Comparison of ENCODE assay signal across 22 cellular contexts in genomic region chr2:12490641-12491040, GRCh38.
DNase-seq lines count a peak whose midpoint lies in the region; ATAC-seq and TF ChIP-seq lines count a peak whose summit lies in the region.
"Had no signal": no experiment of that assay in that cellular context is flagged by ENCODE, and none has a peak within 500 bp of the region (broad histone marks: within the 10 kb centered on the region; RNA-seq: fewer than 3 reads in every experiment).

No MANE protein-coding gene starts in this region.

- no peak overlapping the region for H3K27ac ChIP-seq in CD4-positive, alpha-beta T cell (ENCODE audit: low read depth, low read length)
- no peak overlapping the region for H3K27ac ChIP-seq in naive thymus-derived CD4-positive, alpha-beta T cell (ENCODE audit: low read depth, low read length)
- no peak overlapping the region for H3K27ac ChIP-seq in esophagus squamous epithelium
- H3K27ac ChIP-seq: HL-60, SJCRH30 had no signal

- CTCF ChIA-PET in CD4-positive, alpha-beta T cell (lab: Charles Lee): interaction anchor here (1.1 kb wide), 1 partner anchor 8 kb away, joined by 3 read pairs; no protein-coding TSS in a partner anchor
- CTCF ChIA-PET in naive thymus-derived CD4-positive, alpha-beta T cell (lab: Charles Lee): interaction anchor here (1.4 to 1.6 kb wide), 2 partner anchors 11 to 226 kb away, joined by 5 read pairs; partner anchors contain the start of gene TRIB2

- no peaks in the 10 kb centered on the region for H3K27me3 Mint-ChIP-seq in CD4-positive, alpha-beta T cell
- no peaks in the 10 kb centered on the region for H3K27me3 Mint-ChIP-seq in activated T-helper 1 cell treated with anti-CD3 and anti-CD28 coated beads, Interleukin-12 subunit alpha, Interleukin-12 subunit beta, Interleukin-2, Interleukin-4 antibody, amounts not matched to agents 30 ng/mL and 10 ng/mL and 1 ng/mL, durations not matched to agents 14 hours and 24 hours and 36 hours (ENCODE audit: insufficient read depth)
- no peaks in the 10 kb centered on the region for H3K27me3 Mint-ChIP-seq in naive thymus-derived CD4-positive, alpha-beta T cell
- no peaks in the 10 kb centered on the region for H3K27me3 Mint-ChIP-seq in activated T-helper 17 cell treated with anti-CD3 and anti-CD28 coated beads, Interleukin-2, amount 50 U/mL, for 72 hours

- H3K36me3 ChIP-seq in naive thymus-derived CD4-positive, alpha-beta T cell (ENCODE audit: control insufficient read depth in 2 of 3, insufficient read depth in 3 of 3, low read length in 3 of 3): no peaks in the 10 kb centered on the region
- no peaks in the 10 kb centered on the region for H3K36me3 ChIP-seq in esophagus squamous epithelium
- H3K36me3 ChIP-seq: MG63, SJCRH30 had no signal

- no peak for ATAC-seq in CD4-positive, alpha-beta T cell (ENCODE audit: poor library complexity)
- ATAC-seq in naive thymus-derived CD4-positive, alpha-beta T cell: no peak
- ATAC-seq in activated T-helper 17 cell treated with anti-CD3 and anti-CD28 coated beads, Interleukin-2, amount 50 U/mL, for 72 hours (replicated peaks): no peak
- no peak for ATAC-seq in HG03432 (IDR thresholded peaks at IDR 0.05; ENCODE audit: unreplicated experiment)
- ATAC-seq: Panc1 had no signal

- POLR2A ChIA-PET in CD4-positive, alpha-beta T cell (lab: Charles Lee): interaction anchor here (1.0 kb wide), 1 partner anchor 226 kb away, joined by 3 read pairs; the partner anchor contains the start of gene TRIB2
- POLR2A ChIA-PET in naive thymus-derived CD4-positive, alpha-beta T cell (lab: Charles Lee): interaction anchor here (1.0 to 4.0 kb wide), 4 partner anchors 8 to 149 kb away, joined by 3 to 26 read pairs (median 5); no protein-coding TSS in a partner anchor

- no peaks in the 10 kb centered on the region for H3K36me3 Mint-ChIP-seq in CD4-positive, alpha-beta T cell (ENCODE audit: low read depth)
- H3K36me3 Mint-ChIP-seq in activated T-helper 1 cell treated with anti-CD3 and anti-CD28 coated beads, Interleukin-12 subunit alpha, Interleukin-12 subunit beta, Interleukin-2, Interleukin-4 antibody, amounts not matched to agents 30 ng/mL and 10 ng/mL and 1 ng/mL, durations not matched to agents 14 hours and 24 hours and 36 hours (ENCODE audit: low read depth): peaks cover 8% of the 10 kb centered on the region
- peaks cover 0 to 29% (median 0%) of the 10 kb centered on the region in 5 donors for H3K36me3 Mint-ChIP-seq in naive thymus-derived CD4-positive, alpha-beta T cell
- H3K36me3 Mint-ChIP-seq in activated T-helper 17 cell treated with anti-CD3 and anti-CD28 coated beads, Interleukin-2, amount 50 U/mL, for 72 hours (ENCODE audit: low read depth): no peaks in the 10 kb centered on the region

- TF ChIP-seq CTCF in CD4-positive, alpha-beta T cell (IDR thresholded peaks at IDR 0.05): no peak
- TF ChIP-seq CTCF in esophagus squamous epithelium (IDR thresholded peaks at IDR 0.05): no peak

- WGBS in esophagus squamous epithelium, 2 donors: 53 to 58% methylated on average over 4 of the region's 4 CpGs

- intact Hi-C loops in CD4-positive, alpha-beta T cell (cut with DNase I, micrococcal nuclease): no loop called here
- intact Hi-C loops in activated T-helper 1 cell treated with anti-CD3 and anti-CD28 coated beads, Interleukin-12 subunit alpha, Interleukin-12 subunit beta, Interleukin-2, Interleukin-4 antibody, amounts not matched to agents 30 ng/mL and 10 ng/mL and 1 ng/mL, durations not matched to agents 14 hours and 24 hours and 36 hours (cut with micrococcal nuclease): no loop called here
- intact Hi-C loops in naive thymus-derived CD4-positive, alpha-beta T cell (cut with micrococcal nuclease): no loop called here
- intact Hi-C loops in esophagus squamous epithelium (cut with DNase I): no loop called here

- no peaks in the 10 kb centered on the region for H3K9me3 Mint-ChIP-seq in CD4-positive, alpha-beta T cell
- peaks cover 1% of the 10 kb centered on the region for H3K9me3 Mint-ChIP-seq in activated T-helper 1 cell treated with anti-CD3 and anti-CD28 coated beads, Interleukin-12 subunit alpha, Interleukin-12 subunit beta, Interleukin-2, Interleukin-4 antibody, amounts not matched to agents 30 ng/mL and 10 ng/mL and 1 ng/mL, durations not matched to agents 14 hours and 24 hours and 36 hours
- H3K9me3 Mint-ChIP-seq in naive thymus-derived CD4-positive, alpha-beta T cell: peaks cover 0 to 6% (median 0%) of the 10 kb centered on the region in 11 donors
- peaks cover 10% of the 10 kb centered on the region for H3K9me3 Mint-ChIP-seq in activated T-helper 17 cell treated with anti-CD3 and anti-CD28 coated beads, Interleukin-2, amount 50 U/mL, for 72 hours
- H3K9me3 Mint-ChIP-seq: CD14-positive monocyte had no signal

- H3K4me1 Mint-ChIP-seq in CD4-positive, alpha-beta T cell (ENCODE audit: low read depth): peaks cover 74% of the 10 kb centered on the region
- H3K4me1 Mint-ChIP-seq in activated T-helper 1 cell treated with anti-CD3 and anti-CD28 coated beads, Interleukin-12 subunit alpha, Interleukin-12 subunit beta, Interleukin-2, Interleukin-4 antibody, amounts not matched to agents 30 ng/mL and 10 ng/mL and 1 ng/mL, durations not matched to agents 14 hours and 24 hours and 36 hours (ENCODE audit: low read depth): peaks cover 68% of the 10 kb centered on the region
- H3K4me1 Mint-ChIP-seq in naive thymus-derived CD4-positive, alpha-beta T cell: peaks cover 52 to 75% (median 74%) of the 10 kb centered on the region in 7 donors
- H3K4me1 Mint-ChIP-seq in activated T-helper 17 cell treated with anti-CD3 and anti-CD28 coated beads, Interleukin-2, amount 50 U/mL, for 72 hours: peaks cover 52% of the 10 kb centered on the region

- H3K27ac Mint-ChIP-seq in CD4-positive, alpha-beta T cell: peak overlapping the region; percentile 63
- H3K27ac Mint-ChIP-seq in activated T-helper 1 cell treated with anti-CD3 and anti-CD28 coated beads, Interleukin-12 subunit alpha, Interleukin-12 subunit beta, Interleukin-2, Interleukin-4 antibody, amounts not matched to agents 30 ng/mL and 10 ng/mL and 1 ng/mL, durations not matched to agents 14 hours and 24 hours and 36 hours: peak overlapping the region; percentile 49
- H3K27ac Mint-ChIP-seq in naive thymus-derived CD4-positive, alpha-beta T cell: peak overlapping the region in 8 of 9 donors; percentile 3 to 86 (median 58)
- H3K27ac Mint-ChIP-seq in activated T-helper 17 cell treated with anti-CD3 and anti-CD28 coated beads, Interleukin-2, amount 50 U/mL, for 72 hours: no peak overlapping the region
- H3K27ac Mint-ChIP-seq: CD14-positive monocyte had no signal

- no peak overlapping the region for H3K4me3 ChIP-seq in naive thymus-derived CD4-positive, alpha-beta T cell (ENCODE audit: low read length)
- H3K4me3 ChIP-seq in esophagus squamous epithelium: no peak overlapping the region
- H3K4me3 ChIP-seq: MG63, SJCRH30 had no signal

- no peaks in the 10 kb centered on the region for H3K27me3 ChIP-seq in CD4-positive, alpha-beta T cell (ENCODE audit: control insufficient read depth, insufficient read depth, low read length)
- H3K27me3 ChIP-seq in naive thymus-derived CD4-positive, alpha-beta T cell (ENCODE audit: control insufficient read depth in 2 of 2, insufficient read depth in 2 of 2, low read length in 2 of 2): no peaks in the 10 kb centered on the region
- H3K27me3 ChIP-seq in esophagus squamous epithelium: no peaks in the 10 kb centered on the region
- H3K27me3 ChIP-seq: MG63, SJCRH30 had no signal

- peak; percentile 16 for DNase-seq in NCI-H2171 treated with DMSO at 0.1 percent for 48 hours (lab: John Stamatoyannopoulos, UW)
- no peak for DNase-seq in NCI-H2171 (lab: John Stamatoyannopoulos, UW)
- DNase-seq in CD4-positive, alpha-beta T cell: no peak
- DNase-seq in activated T-helper 1 cell treated with anti-CD3 and anti-CD28 coated beads, Interleukin-12 subunit alpha, Interleukin-12 subunit beta, Interleukin-2, Interleukin-4 antibody, amounts not matched to agents 30 ng/mL and 10 ng/mL and 1 ng/mL, durations not matched to agents 14 hours and 24 hours and 36 hours (ENCODE audit: low spot score): no peak
- DNase-seq in naive thymus-derived CD4-positive, alpha-beta T cell: no peak
- no peak for DNase-seq in esophagus squamous epithelium (lab: John Stamatoyannopoulos, UW)
- DNase-seq: 8988T, Caco-2, DMS153, GDM1, H7, MG63, NCI-H1092, NCI-H2081, NCI-H226, NCI-H524, SJCRH30 had no signal

- peaks cover 28 to 64% of the 10 kb centered on the region in 2 donors for H3K4me1 ChIP-seq in naive thymus-derived CD4-positive, alpha-beta T cell (ENCODE audit: control insufficient read depth in 2 of 2, insufficient read depth in 2 of 2, low read length in 2 of 2)
- peaks cover 8 to 20% (median 20%) of the 10 kb centered on the region in 3 donors for H3K4me1 ChIP-seq in esophagus squamous epithelium
- H3K4me1 ChIP-seq: SJCRH30 had no signal

- no peak overlapping the region for H3K4me3 Mint-ChIP-seq in CD4-positive, alpha-beta T cell
- H3K4me3 Mint-ChIP-seq in activated T-helper 1 cell treated with anti-CD3 and anti-CD28 coated beads, Interleukin-12 subunit alpha, Interleukin-12 subunit beta, Interleukin-2, Interleukin-4 antibody, amounts not matched to agents 30 ng/mL and 10 ng/mL and 1 ng/mL, durations not matched to agents 14 hours and 24 hours and 36 hours: no peak overlapping the region
- H3K4me3 Mint-ChIP-seq in naive thymus-derived CD4-positive, alpha-beta T cell: peak overlapping the region in 1 of 10 donors; percentile 14
- H3K4me3 Mint-ChIP-seq in activated T-helper 17 cell treated with anti-CD3 and anti-CD28 coated beads, Interleukin-2, amount 50 U/mL, for 72 hours: no peak overlapping the region
- H3K4me3 Mint-ChIP-seq: CD14-positive monocyte had no signal

- H3K9me3 ChIP-seq in CD4-positive, alpha-beta T cell (ENCODE audit: control insufficient read depth, low read length): no peaks in the 10 kb centered on the region
- no peaks in the 10 kb centered on the region for H3K9me3 ChIP-seq in naive thymus-derived CD4-positive, alpha-beta T cell (ENCODE audit: control insufficient read depth in 2 of 3, low read length in 3 of 3)
- no peaks in the 10 kb centered on the region for H3K9me3 ChIP-seq in esophagus squamous epithelium
- H3K9me3 ChIP-seq: Caco-2, MG63, SJCRH30 had no signal

- TF ChIP-seq POLR2A in esophagus squamous epithelium (IDR thresholded peaks at IDR 0.05): no peak
